Comparison of ENCODE assay signal across 34 cellular contexts in genomic region chrX:82362990-82363389, GRCh38.
"Had no signal": no experiment of that assay in that cellular context is flagged by ENCODE, and none has a peak within 500 bp of the region (broad histone marks: within the 10 kb centered on the region; RNA-seq: fewer than 3 reads in every experiment).

No MANE protein-coding gene starts in this region.

- H3K27ac ChIP-seq: KMS-11 had no signal

- DNase-seq: Karpas-422, Kasumi-1, KG1, MG63, MM.1S, MV-4-11, NCI-H1048, NCI-H1092, NCI-H1092 treated with DMSO at 0.1 percent for 48 hours, NCI-H1105, NCI-H1105 treated with DMSO at 0.1 percent for 48 hours, NCI-H1417, NCI-H1417 treated with DMSO at 0.1 percent for 48 hours, NCI-H1436, NCI-H1436 treated with DMSO at 0.1 percent for 48 hours, NCI-H146, NCI-H1694, NCI-H1694 treated with DMSO at 0.1 percent for 48 hours, NCI-H187, NCI-H187 treated with DMSO at 0.1 percent for 48 hours, NCI-H1930, NCI-H2029 treated with DMSO at 0.1 percent for 48 hours, NCI-H2081, NCI-H2081 treated with DMSO at 0.1 percent for 48 hours, NCI-H2107, NCI-H2171 treated with DMSO at 0.1 percent for 48 hours, NCI-H2227 treated with DMSO at 0.1 percent for 48 hours, NCI-H226, NCI-H345, NCI-H446, NCI-H446 treated with DMSO at 0.1 percent for 48 hours, NCI-H510A, NCI-H510A treated with DMSO at 0.1 percent for 48 hours had no signal

- H3K36me3 ChIP-seq: MG63 had no signal

- H3K9ac ChIP-seq: KMS-11 had no signal

- H3K4me3 ChIP-seq: MG63 had no signal

- H3K4me2 ChIP-seq: KMS-11 had no signal

- H3K9me3 ChIP-seq: MG63 had no signal

- H3K27me3 ChIP-seq: MG63 had no signal
